Comparison of ENCODE assay signal across 9 cellular contexts in the genomic region with DNA sequence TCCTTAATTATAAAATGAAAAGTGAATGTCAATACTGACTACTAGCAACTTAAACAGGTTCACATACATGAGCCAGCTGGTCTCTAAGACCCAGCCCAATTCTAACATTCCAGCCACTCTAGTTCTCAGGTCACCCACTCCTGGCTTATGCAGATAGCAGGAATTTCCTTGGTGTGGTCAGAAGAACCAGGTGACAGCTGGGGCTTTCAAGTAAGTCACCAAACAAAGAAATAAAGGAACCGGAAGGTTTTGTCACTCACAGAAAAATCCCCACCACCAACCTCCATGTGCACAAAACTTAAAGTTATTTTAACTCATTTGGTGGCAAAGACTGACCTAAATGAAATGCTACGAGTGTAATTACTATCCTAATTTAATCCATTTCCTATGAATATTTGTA.
A peak's percentile ranks its signal among the peaks of the same experiment; 100 is the strongest.
DNase-seq lines count a peak whose midpoint lies in the region; ATAC-seq and TF ChIP-seq lines count a peak whose summit lies in the region.
"Had no signal": no experiment of that assay in that cellular context is flagged by ENCODE, and none has a peak within 500 bp of the region (broad histone marks: within the 10 kb centered on the region; RNA-seq: fewer than 3 reads in every experiment).

No MANE protein-coding gene starts in this region.

- peak; percentile 36 for DNase-seq in renal cortical epithelial cell (ENCODE audit: low read depth)
- DNase-seq in NCI-H524 (lab: John Stamatoyannopoulos, UW) = no peak
- DNase-seq in right lobe of liver = no peak
- DNase-seq in activated T-helper 2 cell treated with anti-CD3 and anti-CD28 coated beads, Interferon-gamma antibody, Interleukin-2, Interleukin-4, amounts not matched to agents 10 μg/mL and 5 μg/mL and 100 μg/mL, durations not matched to agents 14 hours and 24 hours and 36 hours (ENCODE audit: low spot score) = no peak
- DNase-seq: activated CD4-positive, alpha-beta T cell treated with anti-CD3 and anti-CD28 coated beads for 48 hours; NCI-H2029 treated with DMSO at 0.1 percent for 48 hours had no signal

- intact Hi-C loops in right lobe of liver (cut with DNase I) = no loop called here
- intact Hi-C loops in activated T-helper 2 cell treated with anti-CD3 and anti-CD28 coated beads, Interferon-gamma antibody, Interleukin-2, Interleukin-4, amounts not matched to agents 10 μg/mL and 5 μg/mL and 100 μg/mL, durations not matched to agents 14 hours and 24 hours and 36 hours (cut with micrococcal nuclease) = no loop called here

- H3K27me3 ChIP-seq in right lobe of liver = no peaks in the 10 kb centered on the region

- no peak for TF ChIP-seq POLR2A in right lobe of liver (IDR thresholded peaks at IDR 0.05)

- H3K4me1 Mint-ChIP-seq in activated T-helper 2 cell treated with anti-CD3 and anti-CD28 coated beads, Interferon-gamma antibody, Interleukin-2, Interleukin-4, amounts not matched to agents 10 μg/mL and 5 μg/mL and 100 μg/mL, durations not matched to agents 14 hours and 24 hours and 36 hours (ENCODE audit: low read depth) = peaks cover 4% of the 10 kb centered on the region

- ATAC-seq in GM19023 (IDR thresholded peaks at IDR 0.05; ENCODE audit: unreplicated experiment) = peak; percentile 73
- ATAC-seq in GM21717 (IDR thresholded peaks at IDR 0.05; ENCODE audit: unreplicated experiment) = peak; percentile 82
- ATAC-seq in HG03432 (IDR thresholded peaks at IDR 0.05; ENCODE audit: unreplicated experiment) = peak; percentile 87
- no peak for ATAC-seq in right lobe of liver

- no peaks in the 10 kb centered on the region for H3K9me3 ChIP-seq in right lobe of liver

- H3K4me1 ChIP-seq in right lobe of liver = no peaks in the 10 kb centered on the region

- H3K27ac Mint-ChIP-seq in activated T-helper 2 cell treated with anti-CD3 and anti-CD28 coated beads, Interferon-gamma antibody, Interleukin-2, Interleukin-4, amounts not matched to agents 10 μg/mL and 5 μg/mL and 100 μg/mL, durations not matched to agents 14 hours and 24 hours and 36 hours = no peak overlapping the region

- no peak for TF ChIP-seq CTCF in right lobe of liver (IDR thresholded peaks at IDR 0.05)

- no peaks in the 10 kb centered on the region for H3K9me3 Mint-ChIP-seq in activated T-helper 2 cell treated with anti-CD3 and anti-CD28 coated beads, Interferon-gamma antibody, Interleukin-2, Interleukin-4, amounts not matched to agents 10 μg/mL and 5 μg/mL and 100 μg/mL, durations not matched to agents 14 hours and 24 hours and 36 hours

- H3K27ac ChIP-seq in right lobe of liver = no peak overlapping the region

- 36% methylated on average over 2 of the region's 2 CpGs for WGBS in right lobe of liver (ENCODE audit: insufficient coverage, low coverage, low lambda C conversion rate, missing lambda C conversion rate)

- H3K4me3 Mint-ChIP-seq in activated T-helper 2 cell treated with anti-CD3 and anti-CD28 coated beads, Interferon-gamma antibody, Interleukin-2, Interleukin-4, amounts not matched to agents 10 μg/mL and 5 μg/mL and 100 μg/mL, durations not matched to agents 14 hours and 24 hours and 36 hours (ENCODE audit: low read depth) = no peak overlapping the region

- H3K4me3 ChIP-seq in right lobe of liver = no peak overlapping the region

- no peaks in the 10 kb centered on the region for H3K36me3 ChIP-seq in right lobe of liver

- no peaks in the 10 kb centered on the region for H3K36me3 Mint-ChIP-seq in activated T-helper 2 cell treated with anti-CD3 and anti-CD28 coated beads, Interferon-gamma antibody, Interleukin-2, Interleukin-4, amounts not matched to agents 10 μg/mL and 5 μg/mL and 100 μg/mL, durations not matched to agents 14 hours and 24 hours and 36 hours (ENCODE audit: low read depth)

- H3K27me3 Mint-ChIP-seq in activated T-helper 2 cell treated with anti-CD3 and anti-CD28 coated beads, Interferon-gamma antibody, Interleukin-2, Interleukin-4, amounts not matched to agents 10 μg/mL and 5 μg/mL and 100 μg/mL, durations not matched to agents 14 hours and 24 hours and 36 hours (ENCODE audit: low read depth) = peaks cover 5% of the 10 kb centered on the region

Comparison
In these comparisons a context has a peak if more than half of its experiments do, and no peak if none do; other contexts are left out.
1. ATAC-seq: peak in GM19023 (single experiment), GM21717 (single experiment) and HG03432 (single experiment); none in right lobe of liver (0 of 4).